ENCODE assay signal across 16 cellular contexts in genomic region chr4:152118819-152119553, GRCh38.
"Had no signal": no experiment of that assay in that cellular context is flagged by ENCODE, and none has a peak within 500 bp of the region (broad histone marks: within the 10 kb centered on the region; RNA-seq: fewer than 3 reads in every experiment).

No MANE protein-coding gene starts in this region.

- H3K27me3 Mint-ChIP-seq: activated naive CD4-positive, alpha-beta T cell treated with anti-CD3 and anti-CD28 coated beads, Interleukin-2, amount 50 U/mL, for 24 hours had no signal

- H3K4me1 Mint-ChIP-seq: endodermal cell had no signal

- ATAC-seq: sciatic nerve had no signal

- H3K4me3 Mint-ChIP-seq: activated naive CD4-positive, alpha-beta T cell treated with anti-CD3 and anti-CD28 coated beads, Interleukin-2, amount 50 U/mL, for 24 hours; brain; endodermal cell; naive B cell had no signal

- DNase-seq: activated CD4-positive, alpha-beta T cell treated with anti-CD3 and anti-CD28 coated beads, Interleukin-2, amount 50 U/mL, for 4 hours; activated CD4-positive, CD25-positive, alpha-beta regulatory T cell treated with anti-CD3 and anti-CD28 coated beads, Interleukin-2, amount 50 U/mL, for 72 hours; activated effector memory CD4-positive, alpha-beta T cell treated with Interleukin-2 at 50 U/mL for 16 hours; activated T-cell treated with anti-CD3 and anti-CD28 coated beads, Interleukin-2, amount 50 U/mL, for 1 hour; amygdala; cerebellar nuclear complex; dermis blood vessel endothelial cell; endodermal cell; naive B cell; occipital lobe; stimulated activated CD4-positive, alpha-beta T cell treated with anti-CD3 and anti-CD28 coated beads, Interleukin-2, amount 100 ng/mL, for 24 hours; stimulated activated naive CD4-positive, alpha-beta T cell treated with Interleukin-2 at 50 U/mL for 16 hours; trophoblast cell had no signal

- H3K27ac Mint-ChIP-seq: activated naive CD4-positive, alpha-beta T cell treated with anti-CD3 and anti-CD28 coated beads, Interleukin-2, amount 50 U/mL, for 24 hours; endodermal cell had no signal

- H3K36me3 Mint-ChIP-seq: activated naive CD4-positive, alpha-beta T cell treated with anti-CD3 and anti-CD28 coated beads, Interleukin-2, amount 50 U/mL, for 24 hours; brain had no signal
